In the genomic region with DNA sequence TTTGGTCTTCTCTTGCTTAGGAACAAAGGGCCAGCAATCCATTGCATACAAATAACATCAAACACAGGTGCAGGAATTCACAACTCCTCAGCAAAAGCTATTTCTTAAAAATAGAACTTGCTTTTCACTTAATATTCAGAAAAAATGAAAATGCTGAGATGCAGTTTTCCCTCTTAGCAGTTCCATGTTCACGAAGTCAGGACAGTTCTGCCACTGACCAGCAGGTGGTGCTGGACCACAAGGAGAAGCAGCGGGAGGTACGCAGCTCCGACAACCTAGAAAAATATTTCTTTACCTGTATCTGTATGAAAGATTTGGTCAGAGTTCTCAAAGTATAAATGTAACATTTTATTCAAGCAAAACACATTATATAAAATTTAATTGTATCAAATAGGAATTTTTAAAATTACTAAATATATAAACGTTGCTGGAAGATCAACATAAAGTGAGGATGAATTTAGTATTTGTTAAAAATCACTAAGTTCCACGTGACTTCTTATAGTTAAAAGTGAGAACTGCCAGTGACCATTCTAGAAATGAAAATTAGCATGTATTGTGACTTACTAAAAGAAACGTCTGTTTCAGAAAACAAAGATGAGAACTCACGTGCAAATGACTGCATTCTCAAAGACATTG, we compare ENCODE assay signal across 7 cellular contexts. TPM values are rescaled to one million over a fixed set of nuclear protein-coding genes. Genes with fewer than 3 reads are reported as not detected.
DNase-seq lines count a peak whose midpoint lies in the region; ATAC-seq and TF ChIP-seq lines count a peak whose summit lies in the region.

No MANE protein-coding gene starts in this region.

- peaks cover 5 to 6% of the 10 kb centered on the region in 2 experiments; a peak in 2 of 4 replicates for H3K79me1 ChIP-seq in IMR-90 (ENCODE audit: low read depth in 1 of 2, low read length in 2 of 2)

- CTCF ChIA-PET in IMR-90 (lab: Yijun Ruan, JAX) = interaction anchor here (0.7 to 2.0 kb wide), 5 partner anchors 8 to 38 kb away, joined by 3 to 5 read pairs (median 4); no protein-coding TSS in a partner anchor

- dilution Hi-C loops in IMR-90 (cut with HindIII; ENCODE audit: low sequenced_read_pairs, unreplicated experiment) = no loop called here

- TF ChIP-seq CTCF in GM12864 (IDR thresholded peaks at IDR 0.05; ENCODE audit: low read depth, low read length, missing control alignments) (peak; percentile 90), IMR-90 (conservative IDR thresholded peaks at IDR 0.05; ENCODE audit: low read depth, low read length) (peak; percentile 92)

- no peak overlapping the region for H3K4me2 ChIP-seq in IMR-90 (ENCODE audit: low read depth, low read length)

- no peak overlapping the region for H3K9ac ChIP-seq in IMR-90 (ENCODE audit: low read depth, low read length)

- H3K9me1 ChIP-seq in IMR-90 (ENCODE audit: insufficient read depth, low read length) = no peaks in the 10 kb centered on the region

- peaks cover 1% of the 10 kb centered on the region; the same call in 1 of the 2 replicates for H3K36me3 ChIP-seq in IMR-90 (ENCODE audit: control insufficient read depth, insufficient read depth, low read length)

- no peak overlapping the region for H3K4ac ChIP-seq in IMR-90 (ENCODE audit: low read depth, low read length)

- H3K9me3 ChIP-seq in IMR-90 (ENCODE audit: control insufficient read depth, insufficient read depth, low read length) = no peaks in the 10 kb centered on the region

- WGBS in IMR-90 (ENCODE audit: extremely low coverage in 2 of 2, insufficient read length in 1 of 2), 2 experiments = 100% methylated on average over 2 of the region's 8 CpGs; no CpG with 5 or more reads in 1 of the 2 experiments

- no peak overlapping the region for H3K18ac ChIP-seq in IMR-90 (ENCODE audit: low read depth, low read length)

- no peak overlapping the region for H2BK120ac ChIP-seq in IMR-90 (ENCODE audit: low read depth, low read length)

- peak; percentile 94 for TF ChIP-seq RAD21 in IMR-90 (IDR thresholded peaks at IDR 0.05; ENCODE audit: low read length)

- in situ Hi-C loops in IMR-90 (cut with MboI; ENCODE audit: low sequenced_read_pairs) = no loop called here

- H3K4me1 ChIP-seq in IMR-90 (ENCODE audit: control insufficient read depth, insufficient read depth, low read length) = no peaks in the 10 kb centered on the region

- no peak overlapping the region for H3K56ac ChIP-seq in IMR-90 (ENCODE audit: extremely low read depth, insufficient read depth, low read length)

- no peak overlapping the region for H4K5ac ChIP-seq in IMR-90 (ENCODE audit: low read depth, low read length)

- no peak overlapping the region for H4K91ac ChIP-seq in IMR-90 (ENCODE audit: insufficient read depth, low read depth, low read length)

- H2AK5ac ChIP-seq in IMR-90 (ENCODE audit: low read depth, low read length) = no peak overlapping the region

- no peak overlapping the region for H4K8ac ChIP-seq in IMR-90 (ENCODE audit: low read depth in 2 of 2, low read length in 2 of 2)

- intact Hi-C loops in IMR-90 (cut with micrococcal nuclease) = loop anchor here (1.0 to 2.0 kb wide), 2 partner anchors 21 to 99 kb away; no protein-coding TSS in a partner anchor

- no peak overlapping the region for H2BK15ac ChIP-seq in IMR-90 (ENCODE audit: low read depth, low read length)

- no peaks in the 10 kb centered on the region; the same call in 1 of the 2 replicates for H4K20me1 ChIP-seq in IMR-90 (ENCODE audit: insufficient read depth, low read length)

- no peak overlapping the region for H3K27ac ChIP-seq in IMR-90 (ENCODE audit: insufficient read depth, low read length)

- H2AFZ ChIP-seq in IMR-90 (replicated peaks; ENCODE audit: low read length, poor library complexity) = no peak overlapping the region

- POLR2A ChIA-PET in IMR-90 (lab: Charles Lee; ENCODE audit: unreplicated experiment) = no interaction called here

- no peak overlapping the region for H3K23ac ChIP-seq in IMR-90 (ENCODE audit: low read depth, low read length)

- no peaks in the 10 kb centered on the region for H3K27me3 ChIP-seq in IMR-90 (ENCODE audit: control insufficient read depth, insufficient read depth, low read length)

- no peak overlapping the region for H3K4me3 ChIP-seq in GM12864 (ENCODE audit: low read depth, low read length)
- H3K4me3 ChIP-seq in IMR-90 (ENCODE audit: insufficient read depth, low read depth, low read length) = no peak overlapping the region
- no peak overlapping the region for H3K4me3 ChIP-seq in skeletal muscle cell (ENCODE audit: low read depth, low read length)

- TSS peak; percentile 68 for BruUV-seq in IMR-90 (replicated peaks; lab: Mats Ljungman, UMichigan)

- ATAC-seq in IMR-90 (ENCODE audit: low read depth) (peak; percentile 84), HG03159 (IDR thresholded peaks at IDR 0.05; ENCODE audit: unreplicated experiment) (no peak)

- H2BK5ac ChIP-seq in IMR-90 (ENCODE audit: low read depth, low read length, poor library complexity, severe bottlenecking) = no peak overlapping the region

- no peak overlapping the region for H2AK9ac ChIP-seq in IMR-90 (replicated peaks; ENCODE audit: low read depth, low read length, poor library complexity)

- DNase-seq in GM12864 (ENCODE audit: low read depth) = peak; percentile 44
- peak; percentile 74 for DNase-seq in IMR-90
- DNase-seq in SKM-1 treated with dmso at 0.1 percent for 144 hours (lab: John Stamatoyannopoulos, UW; ENCODE audit: unreplicated experiment) = peak; percentile 30
- peak; percentile 68 for DNase-seq in amniotic epithelial cell (ENCODE audit: low read depth)
- peak; percentile 58 for DNase-seq in hepatic stellate cell (ENCODE audit: low spot score)
- peak; percentile 31 for DNase-seq in skeletal muscle cell (ENCODE audit: low read depth)

- H2BK20ac ChIP-seq in IMR-90 (ENCODE audit: low read depth, low read length) = no peak overlapping the region

- no peak overlapping the region for H3K14ac ChIP-seq in IMR-90 (replicated peaks; ENCODE audit: low read depth, low read length)

- no peak for TF ChIP-seq POLR2A in IMR-90 (IDR thresholded peaks at IDR 0.05; ENCODE audit: low read depth, low read length)

TF ChIP-seq in IMR-90, 13 proteins besides CTCF, POLR2A, EP300 and RAD21:
- TF ChIP-seq ELK1 (IDR thresholded peaks at IDR 0.05; ENCODE audit: borderline replicate concordance, low read depth, low read length) = no peak
- peak; percentile 88 for TF ChIP-seq SMC3 (IDR thresholded peaks at IDR 0.05; ENCODE audit: low read depth, low read length)
- TF ChIP-seq RFX5 (IDR thresholded peaks at IDR 0.05; ENCODE audit: low read depth, low read length) = no peak
- TF ChIP-seq MAFK (IDR thresholded peaks at IDR 0.05; ENCODE audit: low read depth, low read length) = peak; percentile 70

RNA-seq across cellular contexts. Expression of gene ADNP2, which starts 48.8 kb away (rescaled TPM):
- total RNA-seq in IMR-90 (2012; rRNA removed) = 13.9 and 18.3 TPM in 2 replicates
- polyA plus RNA-seq in IMR-90 (2012; rRNA removed) = 5.5 and 5.6 TPM in 2 replicates
- polyA plus RNA-seq in IMR-90 (2012; cell fraction: cytosol; rRNA removed) = 3.1 and 3.7 TPM in 2 replicates
- 8.1 and 9.2 TPM in 2 replicates for polyA plus RNA-seq in IMR-90 (2012; cell fraction: nucleus; rRNA removed; ENCODE audit: low replicate concordance)
